In genomic region chr3:49701388-49702077, GRCh38 we compare ENCODE assay signal across 1 cellular context.
TF ChIP-seq lines count a peak whose summit lies in the region.

No MANE protein-coding gene starts in this region.

TF ChIP-seq in GM23338, 12 proteins besides CTCF, POLR2A, EP300 and RAD21 (continued from another document):
- TF ChIP-seq, protein P1, sequence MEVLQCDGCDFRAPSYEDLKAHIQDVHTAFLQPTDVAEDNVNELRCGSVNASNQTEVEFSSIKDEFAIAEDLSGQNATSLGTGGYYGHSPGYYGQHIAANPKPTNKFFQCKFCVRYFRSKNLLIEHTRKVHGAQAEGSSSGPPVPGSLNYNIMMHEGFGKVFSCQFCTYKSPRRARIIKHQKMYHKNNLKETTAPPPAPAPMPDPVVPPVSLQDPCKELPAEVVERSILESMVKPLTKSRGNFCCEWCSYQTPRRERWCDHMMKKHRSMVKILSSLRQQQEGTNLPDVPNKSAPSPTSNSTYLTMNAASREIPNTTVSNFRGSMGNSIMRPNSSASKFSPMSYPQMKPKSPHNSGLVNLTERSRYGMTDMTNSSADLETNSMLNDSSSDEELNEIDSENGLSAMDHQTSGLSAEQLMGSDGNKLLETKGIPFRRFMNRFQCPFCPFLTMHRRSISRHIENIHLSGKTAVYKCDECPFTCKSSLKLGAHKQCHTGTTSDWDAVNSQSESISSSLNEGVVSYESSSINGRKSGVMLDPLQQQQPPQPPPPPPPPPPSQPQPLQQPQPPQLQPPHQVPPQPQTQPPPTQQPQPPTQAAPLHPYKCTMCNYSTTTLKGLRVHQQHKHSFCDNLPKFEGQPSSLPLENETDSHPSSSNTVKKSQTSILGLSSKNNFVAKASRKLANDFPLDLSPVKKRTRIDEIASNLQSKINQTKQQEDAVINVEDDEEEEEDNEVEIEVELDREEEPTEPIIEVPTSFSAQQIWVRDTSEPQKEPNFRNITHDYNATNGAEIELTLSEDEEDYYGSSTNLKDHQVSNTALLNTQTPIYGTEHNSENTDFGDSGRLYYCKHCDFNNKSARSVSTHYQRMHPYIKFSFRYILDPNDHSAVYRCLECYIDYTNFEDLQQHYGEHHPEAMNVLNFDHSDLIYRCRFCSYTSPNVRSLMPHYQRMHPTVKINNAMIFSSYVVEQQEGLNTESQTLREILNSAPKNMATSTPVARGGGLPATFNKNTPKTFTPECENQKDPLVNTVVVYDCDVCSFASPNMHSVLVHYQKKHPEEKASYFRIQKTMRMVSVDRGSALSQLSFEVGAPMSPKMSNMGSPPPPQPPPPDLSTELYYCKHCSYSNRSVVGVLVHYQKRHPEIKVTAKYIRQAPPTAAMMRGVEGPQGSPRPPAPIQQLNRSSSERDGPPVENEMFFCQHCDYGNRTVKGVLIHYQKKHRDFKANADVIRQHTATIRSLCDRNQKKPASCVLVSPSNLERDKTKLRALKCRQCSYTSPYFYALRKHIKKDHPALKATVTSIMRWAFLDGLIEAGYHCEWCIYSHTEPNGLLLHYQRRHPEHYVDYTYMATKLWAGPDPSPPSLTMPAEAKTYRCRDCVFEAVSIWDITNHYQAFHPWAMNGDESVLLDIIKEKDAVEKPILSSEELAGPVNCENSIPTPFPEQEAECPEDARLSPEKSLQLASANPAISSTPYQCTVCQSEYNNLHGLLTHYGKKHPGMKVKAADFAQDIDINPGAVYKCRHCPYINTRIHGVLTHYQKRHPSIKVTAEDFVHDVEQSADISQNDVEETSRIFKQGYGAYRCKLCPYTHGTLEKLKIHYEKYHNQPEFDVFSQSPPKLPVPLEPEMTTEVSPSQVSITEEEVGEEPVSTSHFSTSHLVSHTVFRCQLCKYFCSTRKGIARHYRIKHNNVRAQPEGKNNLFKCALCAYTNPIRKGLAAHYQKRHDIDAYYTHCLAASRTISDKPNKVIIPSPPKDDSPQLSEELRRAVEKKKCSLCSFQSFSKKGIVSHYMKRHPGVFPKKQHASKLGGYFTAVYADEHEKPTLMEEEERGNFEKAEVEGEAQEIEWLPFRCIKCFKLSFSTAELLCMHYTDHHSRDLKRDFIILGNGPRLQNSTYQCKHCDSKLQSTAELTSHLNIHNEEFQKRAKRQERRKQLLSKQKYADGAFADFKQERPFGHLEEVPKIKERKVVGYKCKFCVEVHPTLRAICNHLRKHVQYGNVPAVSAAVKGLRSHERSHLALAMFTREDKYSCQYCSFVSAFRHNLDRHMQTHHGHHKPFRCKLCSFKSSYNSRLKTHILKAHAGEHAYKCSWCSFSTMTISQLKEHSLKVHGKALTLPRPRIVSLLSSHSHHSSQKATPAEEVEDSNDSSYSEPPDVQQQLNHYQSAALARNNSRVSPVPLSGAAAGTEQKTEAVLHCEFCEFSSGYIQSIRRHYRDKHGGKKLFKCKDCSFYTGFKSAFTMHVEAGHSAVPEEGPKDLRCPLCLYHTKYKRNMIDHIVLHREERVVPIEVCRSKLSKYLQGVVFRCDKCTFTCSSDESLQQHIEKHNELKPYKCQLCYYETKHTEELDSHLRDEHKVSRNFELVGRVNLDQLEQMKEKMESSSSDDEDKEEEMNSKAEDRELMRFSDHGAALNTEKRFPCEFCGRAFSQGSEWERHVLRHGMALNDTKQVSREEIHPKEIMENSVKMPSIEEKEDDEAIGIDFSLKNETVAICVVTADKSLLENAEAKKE (CRISPR knock-in tag; IDR thresholded peaks at IDR 0.05): no peak
- TF ChIP-seq EZH2phosphoT487 (IDR thresholded peaks at IDR 0.05; ENCODE audit: unreplicated experiment) (no peak), POLR2AphosphoS5 (IDR thresholded peaks at IDR 0.05; ENCODE audit: low read depth) (no peak), ZNF114 (CRISPR knock-in tag; IDR thresholded peaks at IDR 0.05) (no peak), NANOG (IDR thresholded peaks at IDR 0.05; ENCODE audit: borderline replicate concordance) (no peak)
- TF ChIP-seq, protein P2, sequence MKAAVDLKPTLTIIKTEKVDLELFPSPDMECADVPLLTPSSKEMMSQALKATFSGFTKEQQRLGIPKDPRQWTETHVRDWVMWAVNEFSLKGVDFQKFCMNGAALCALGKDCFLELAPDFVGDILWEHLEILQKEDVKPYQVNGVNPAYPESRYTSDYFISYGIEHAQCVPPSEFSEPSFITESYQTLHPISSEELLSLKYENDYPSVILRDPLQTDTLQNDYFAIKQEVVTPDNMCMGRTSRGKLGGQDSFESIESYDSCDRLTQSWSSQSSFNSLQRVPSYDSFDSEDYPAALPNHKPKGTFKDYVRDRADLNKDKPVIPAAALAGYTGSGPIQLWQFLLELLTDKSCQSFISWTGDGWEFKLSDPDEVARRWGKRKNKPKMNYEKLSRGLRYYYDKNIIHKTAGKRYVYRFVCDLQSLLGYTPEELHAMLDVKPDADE (IDR thresholded peaks at IDR 0.05): no peak
- TF ChIP-seq, protein P3, sequence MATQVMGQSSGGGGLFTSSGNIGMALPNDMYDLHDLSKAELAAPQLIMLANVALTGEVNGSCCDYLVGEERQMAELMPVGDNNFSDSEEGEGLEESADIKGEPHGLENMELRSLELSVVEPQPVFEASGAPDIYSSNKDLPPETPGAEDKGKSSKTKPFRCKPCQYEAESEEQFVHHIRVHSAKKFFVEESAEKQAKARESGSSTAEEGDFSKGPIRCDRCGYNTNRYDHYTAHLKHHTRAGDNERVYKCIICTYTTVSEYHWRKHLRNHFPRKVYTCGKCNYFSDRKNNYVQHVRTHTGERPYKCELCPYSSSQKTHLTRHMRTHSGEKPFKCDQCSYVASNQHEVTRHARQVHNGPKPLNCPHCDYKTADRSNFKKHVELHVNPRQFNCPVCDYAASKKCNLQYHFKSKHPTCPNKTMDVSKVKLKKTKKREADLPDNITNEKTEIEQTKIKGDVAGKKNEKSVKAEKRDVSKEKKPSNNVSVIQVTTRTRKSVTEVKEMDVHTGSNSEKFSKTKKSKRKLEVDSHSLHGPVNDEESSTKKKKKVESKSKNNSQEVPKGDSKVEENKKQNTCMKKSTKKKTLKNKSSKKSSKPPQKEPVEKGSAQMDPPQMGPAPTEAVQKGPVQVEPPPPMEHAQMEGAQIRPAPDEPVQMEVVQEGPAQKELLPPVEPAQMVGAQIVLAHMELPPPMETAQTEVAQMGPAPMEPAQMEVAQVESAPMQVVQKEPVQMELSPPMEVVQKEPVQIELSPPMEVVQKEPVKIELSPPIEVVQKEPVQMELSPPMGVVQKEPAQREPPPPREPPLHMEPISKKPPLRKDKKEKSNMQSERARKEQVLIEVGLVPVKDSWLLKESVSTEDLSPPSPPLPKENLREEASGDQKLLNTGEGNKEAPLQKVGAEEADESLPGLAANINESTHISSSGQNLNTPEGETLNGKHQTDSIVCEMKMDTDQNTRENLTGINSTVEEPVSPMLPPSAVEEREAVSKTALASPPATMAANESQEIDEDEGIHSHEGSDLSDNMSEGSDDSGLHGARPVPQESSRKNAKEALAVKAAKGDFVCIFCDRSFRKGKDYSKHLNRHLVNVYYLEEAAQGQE (IDR thresholded peaks at IDR 0.05; ENCODE audit: unreplicated experiment): no peak
